Comparison of ENCODE assay signal across 8 cellular contexts in the genomic region with DNA sequence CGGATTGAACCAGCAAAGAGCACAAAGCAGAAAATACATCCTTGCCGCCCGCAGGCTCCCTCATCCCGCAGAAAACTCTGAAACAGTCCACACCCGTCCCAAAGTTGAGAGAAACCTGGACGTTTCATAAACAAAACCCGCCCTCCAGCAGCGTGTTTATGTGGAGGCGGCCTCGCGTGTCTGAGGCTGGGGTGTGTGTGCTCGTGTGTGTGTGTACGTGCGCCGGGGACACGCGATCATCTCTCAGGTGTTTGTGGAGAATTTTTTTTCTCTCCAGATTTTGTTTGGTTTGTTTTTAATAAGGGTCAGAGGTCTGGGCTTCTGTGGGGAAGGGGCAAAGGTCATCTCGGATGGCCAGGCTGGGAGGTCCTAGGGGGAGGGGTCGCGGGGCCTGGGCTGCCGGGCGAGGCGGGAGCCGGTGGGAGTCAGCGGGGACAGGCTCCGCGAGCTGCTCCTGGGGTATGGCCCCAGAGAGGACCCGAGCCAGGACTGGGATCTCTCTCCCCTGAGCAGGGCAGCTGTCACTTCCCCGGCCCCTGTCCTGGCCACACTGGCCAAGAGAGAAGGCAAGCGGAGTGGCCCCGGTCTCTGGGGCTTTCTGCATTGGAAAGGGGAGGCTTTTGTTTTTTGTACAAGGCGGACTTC.
DNase-seq lines count a peak whose midpoint lies in the region; ATAC-seq and TF ChIP-seq lines count a peak whose summit lies in the region.

No MANE protein-coding gene starts in this region.

- peaks cover 9% of the 10 kb centered on the region for H3K9me3 Mint-ChIP-seq in nephron

- peak overlapping the region; percentile 88 for H3K9ac ChIP-seq in HUES6 (ENCODE audit: low read length)

- H3K4me1 ChIP-seq in A673 (ENCODE audit: insufficient read depth, low read length, poor library complexity, severe bottlenecking) (peaks cover 16% of the 10 kb centered on the region), HUES6 (ENCODE audit: control insufficient read depth, insufficient read depth, low read length) (peaks cover 30% of the 10 kb centered on the region), aorta (ENCODE audit: control insufficient read depth in 1 of 2, insufficient read depth in 2 of 2, low read length in 2 of 2) (no peaks in the 10 kb centered on the region)

- H3K36me3 Mint-ChIP-seq in nephron (ENCODE audit: low read depth): peaks cover 7% of the 10 kb centered on the region

- H3K27me3 ChIP-seq in A673 (replicated peaks; ENCODE audit: insufficient read depth, low read depth, low read length, poor library complexity) (no peaks in the 10 kb centered on the region), HUES6 (ENCODE audit: control insufficient read depth, insufficient read depth, low read length) (no peaks in the 10 kb centered on the region; the same call in 1 of the 2 replicates), aorta (ENCODE audit: control insufficient read depth in 1 of 2, insufficient read depth in 2 of 2, low read length in 1 of 2) (no peaks in the 10 kb centered on the region)

- POLR2A ChIA-PET in A673 (lab: Charles Lee; ENCODE audit: low non-redundant PET): no interaction called here

- DNase-seq in A673 (ENCODE audit: low spot score) (peak; percentile 41), erythroblast (lab: John Stamatoyannopoulos, UW) (peak; percentile 27 to 53), aorta (no peak)
- peak; percentile 17 to 28 for DNase-seq in activated CD4-positive, alpha-beta T cell treated with anti-CD3 and anti-CD28 coated beads, Interleukin-2, amount 50 U/mL, for 48 hours

- peak overlapping the region; percentile 91 for H3K27ac ChIP-seq in A673 (ENCODE audit: low read depth, low read length, poor library complexity, severe bottlenecking)
- peak overlapping the region; percentile 97 for H3K27ac ChIP-seq in HUES6 (ENCODE audit: low read depth, low read length)
- H3K27ac ChIP-seq in aorta (ENCODE audit: low read depth in 1 of 2, low read length in 2 of 2): peak overlapping the region in 1 of 2 donors; percentile 95

- no peaks in the 10 kb centered on the region for H3K9me3 ChIP-seq in A673 (ENCODE audit: low read depth, low read length, poor library complexity, severe bottlenecking)
- H3K9me3 ChIP-seq in HUES6 (ENCODE audit: control insufficient read depth, insufficient read depth, low read depth, low read length): peaks cover 8% of the 10 kb centered on the region
- no peaks in the 10 kb centered on the region for H3K9me3 ChIP-seq in aorta (ENCODE audit: control insufficient read depth, low read length)

- H3K27ac Mint-ChIP-seq in nephron: peak overlapping the region; percentile 99 to 100 (median 100)

- ATAC-seq in aorta (ENCODE audit: low FRiP score) (peak; percentile 3), GM19452 (IDR thresholded peaks at IDR 0.05; ENCODE audit: unreplicated experiment) (no peak), GM21786 (IDR thresholded peaks at IDR 0.05; ENCODE audit: unreplicated experiment) (no peak)

- no TSS peak for BruUV-seq in A673 (replicated peaks; lab: Mats Ljungman, UMichigan)

- TF ChIP-seq POLR2A in erythroblast (IDR thresholded peaks at IDR 0.05; ENCODE audit: low read length): no peak

- 52 to 55% methylated on average over 28 to 32 of the region's 32 CpGs for WGBS in aorta, 2 donors

- H3K36me3 ChIP-seq in A673 (ENCODE audit: insufficient read depth, low read length, poor library complexity, severe bottlenecking) (no peaks in the 10 kb centered on the region), HUES6 (ENCODE audit: control insufficient read depth, insufficient read depth, low read length) (no peaks in the 10 kb centered on the region), aorta (ENCODE audit: control insufficient read depth in 1 of 2, insufficient read depth in 2 of 2, low read length in 1 of 2) (no peaks in the 10 kb centered on the region)

- CTCF ChIA-PET in A673 (lab: Charles Lee): no interaction called here

- H3K4me3 Mint-ChIP-seq in nephron: peak overlapping the region; percentile 69 to 85 (median 84)

- intact Hi-C loops in A673 (cut with micrococcal nuclease; ENCODE audit: unreplicated experiment): no loop called here
- intact Hi-C loops in aorta (cut with DNase I): loop anchor here in 1 of 2 donors (5.0 kb wide), 1 partner anchor 68 kb away; no protein-coding TSS in a partner anchor

- peaks cover 48% of the 10 kb centered on the region for H3K4me1 Mint-ChIP-seq in nephron

- TF ChIP-seq CTCF in A673 (conservative IDR thresholded peaks at IDR 0.05; ENCODE audit: low read depth, low read length) (no peak), nephron (IDR thresholded peaks at IDR 0.05; ENCODE audit: unreplicated experiment in 3 of 3) (no peak)

- H3K4me3 ChIP-seq in A673 (ENCODE audit: low read depth, low read length, poor library complexity, severe bottlenecking) (peak overlapping the region; percentile 47), HUES6 (ENCODE audit: low read depth, low read length) (peak overlapping the region; percentile 70), aorta (ENCODE audit: low read length in 2 of 2) (no peak overlapping the region)

- H3K27me3 Mint-ChIP-seq in nephron (ENCODE audit: low read depth): peaks cover 8% of the 10 kb centered on the region

Comparison
In these comparisons a context has a peak if more than half of its experiments do, and no peak if none do; other contexts are left out.
1. DNase-seq: peak in A673 (single experiment), activated CD4-positive, alpha-beta T cell treated with anti-CD3 and anti-CD28 coated beads, Interleukin-2, amount 50 U/mL, for 48 hours (2 of 2) and erythroblast (2 of 2); none in aorta (0 of 2).
2. H3K4me3 ChIP-seq: peak in A673 (single experiment) and HUES6 (single experiment); none in aorta (0 of 2).